1 cellular context compared by ENCODE assay signal in the genomic region with DNA sequence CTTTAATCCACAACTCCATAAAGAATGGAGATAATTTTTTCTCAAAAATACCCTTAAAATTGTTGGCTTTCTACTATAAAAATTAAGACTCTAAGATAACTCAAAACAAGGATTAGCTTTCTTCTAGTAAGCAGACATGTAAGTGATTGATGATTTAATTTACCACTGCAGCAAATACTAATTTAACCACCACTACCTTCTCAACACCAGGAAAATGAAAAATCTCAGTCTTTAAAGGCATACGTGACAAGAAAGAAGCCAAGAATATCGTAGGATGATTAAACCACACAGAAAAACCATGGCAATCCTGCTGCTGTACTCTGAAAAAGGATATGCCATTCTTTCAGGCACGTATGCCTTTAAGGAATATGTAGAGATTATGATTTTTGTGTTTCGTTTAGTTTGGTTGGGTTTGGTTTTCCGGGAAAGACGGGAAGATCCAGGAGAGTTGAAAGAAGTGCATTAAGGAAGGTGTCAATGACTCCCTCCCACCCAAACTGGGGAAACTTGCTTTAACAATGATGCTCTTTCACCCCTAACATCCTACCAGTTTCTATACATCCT.
TF ChIP-seq lines count a peak whose summit lies in the region.

No MANE protein-coding gene starts in this region.

TF ChIP-seq in IMR-90, 13 proteins besides CTCF, POLR2A, EP300 and RAD21:
- no peak for TF ChIP-seq MAFK (IDR thresholded peaks at IDR 0.05; ENCODE audit: low read depth, low read length)
- TF ChIP-seq NFE2L2 (IDR thresholded peaks at IDR 0.05; ENCODE audit: low read depth, low read length): no peak
- TF ChIP-seq FOS (IDR thresholded peaks at IDR 0.05; ENCODE audit: low read depth, low read length): no peak
- no peak for TF ChIP-seq MAZ (IDR thresholded peaks at IDR 0.05; ENCODE audit: borderline replicate concordance, low read depth, low read length)
- no peak for TF ChIP-seq CHD1 (IDR thresholded peaks at IDR 0.05; ENCODE audit: low read depth, low read length)
- TF ChIP-seq, protein P1, sequence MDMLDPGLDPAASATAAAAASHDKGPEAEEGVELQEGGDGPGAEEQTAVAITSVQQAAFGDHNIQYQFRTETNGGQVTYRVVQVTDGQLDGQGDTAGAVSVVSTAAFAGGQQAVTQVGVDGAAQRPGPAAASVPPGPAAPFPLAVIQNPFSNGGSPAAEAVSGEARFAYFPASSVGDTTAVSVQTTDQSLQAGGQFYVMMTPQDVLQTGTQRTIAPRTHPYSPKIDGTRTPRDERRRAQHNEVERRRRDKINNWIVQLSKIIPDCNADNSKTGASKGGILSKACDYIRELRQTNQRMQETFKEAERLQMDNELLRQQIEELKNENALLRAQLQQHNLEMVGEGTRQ (IDR thresholded peaks at IDR 0.05; ENCODE audit: low read depth, low read length): no peak
- TF ChIP-seq RCOR1 (IDR thresholded peaks at IDR 0.05; ENCODE audit: insufficient replicate concordance, low read length): no peak
- no peak for TF ChIP-seq SMC3 (IDR thresholded peaks at IDR 0.05; ENCODE audit: low read depth, low read length)
- TF ChIP-seq CEBPB (IDR thresholded peaks at IDR 0.05; ENCODE audit: low read depth, low read length): no peak
